In the genomic region with DNA sequence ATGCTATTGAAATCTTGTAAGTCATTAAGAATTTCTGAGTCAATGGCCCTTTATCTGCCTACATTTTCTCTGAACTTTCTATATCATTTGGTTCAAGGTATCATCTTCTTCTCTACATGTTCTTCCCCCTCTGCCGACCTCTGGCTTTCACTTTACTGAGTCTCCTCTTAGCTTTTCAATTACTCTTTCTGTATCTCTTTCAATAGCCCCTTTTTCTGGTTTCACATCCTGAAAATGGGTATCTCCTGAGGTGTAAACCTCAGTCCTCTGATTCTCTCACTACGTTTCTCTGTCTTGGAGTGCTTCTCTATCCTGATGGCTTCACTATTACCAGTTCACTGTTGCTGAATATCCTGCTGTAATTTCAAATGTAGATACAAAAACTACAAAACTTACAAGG, we compare ENCODE assay signal across 11 cellular contexts.
DNase-seq lines count a peak whose midpoint lies in the region; ATAC-seq and TF ChIP-seq lines count a peak whose summit lies in the region.
"Had no signal": no experiment of that assay in that cellular context is flagged by ENCODE, and none has a peak within 500 bp of the region (broad histone marks: within the 10 kb centered on the region; RNA-seq: fewer than 3 reads in every experiment).

No MANE protein-coding gene starts in this region.

- peak in 1 of 2 donors; percentile 61 for ATAC-seq in natural killer cell treated with Interleukin-12 subunit alpha and Interleukin-12 subunit beta and Interleukin-15 and Interleukin-18, amount 100 ng/mL, for 72 hours
- ATAC-seq in natural killer cell: no peak
- peak; percentile 95 for ATAC-seq in GM21786 (IDR thresholded peaks at IDR 0.05; ENCODE audit: unreplicated experiment)
- ATAC-seq in HG03354 (IDR thresholded peaks at IDR 0.05; ENCODE audit: poor library complexity, severe bottlenecking, unreplicated experiment): peak; percentile 95

- intact Hi-C loops in natural killer cell (cut with micrococcal nuclease): no loop called here

- no peaks in the 10 kb centered on the region for H3K27me3 Mint-ChIP-seq in natural killer cell treated with Interleukin-12 subunit alpha and Interleukin-12 subunit beta and Interleukin-15 and Interleukin-18, amount 100 ng/mL, for 72 hours
- H3K27me3 Mint-ChIP-seq in natural killer cell (ENCODE audit: low read depth in 2 of 2): no peaks in the 10 kb centered on the region
- H3K27me3 Mint-ChIP-seq: IgD-negative memory B cell had no signal

- TF ChIP-seq CTCF in natural killer cell (IDR thresholded peaks at IDR 0.05): no peak

- H3K9me3 Mint-ChIP-seq in natural killer cell treated with Interleukin-12 subunit alpha and Interleukin-12 subunit beta and Interleukin-15 and Interleukin-18, amount 100 ng/mL, for 72 hours: no peaks in the 10 kb centered on the region
- H3K9me3 Mint-ChIP-seq in natural killer cell: no peaks in the 10 kb centered on the region
- H3K9me3 Mint-ChIP-seq: IgD-negative memory B cell had no signal

- peak overlapping the region; percentile 5 to 16 for H3K27ac Mint-ChIP-seq in natural killer cell treated with Interleukin-12 subunit alpha and Interleukin-12 subunit beta and Interleukin-15 and Interleukin-18, amount 100 ng/mL, for 72 hours
- H3K27ac Mint-ChIP-seq in natural killer cell: peak overlapping the region in 1 of 2 donors; percentile 5

- peaks cover 7 to 14% of the 10 kb centered on the region in 2 donors for H3K4me1 Mint-ChIP-seq in natural killer cell treated with Interleukin-12 subunit alpha and Interleukin-12 subunit beta and Interleukin-15 and Interleukin-18, amount 100 ng/mL, for 72 hours (ENCODE audit: low read depth in 2 of 2)
- no peaks in the 10 kb centered on the region for H3K4me1 Mint-ChIP-seq in natural killer cell

- H3K4me3 Mint-ChIP-seq in natural killer cell treated with Interleukin-12 subunit alpha and Interleukin-12 subunit beta and Interleukin-15 and Interleukin-18, amount 100 ng/mL, for 72 hours: peak overlapping the region; percentile 32
- H3K4me3 Mint-ChIP-seq in natural killer cell: no peak overlapping the region
- H3K4me3 Mint-ChIP-seq: IgD-negative memory B cell had no signal

- H3K36me3 Mint-ChIP-seq in natural killer cell treated with Interleukin-12 subunit alpha and Interleukin-12 subunit beta and Interleukin-15 and Interleukin-18, amount 100 ng/mL, for 72 hours: peaks cover 16% of the 10 kb centered on the region
- H3K36me3 Mint-ChIP-seq in natural killer cell: no peaks in the 10 kb centered on the region

- DNase-seq in natural killer cell treated with Interleukin-12 subunit alpha and Interleukin-12 subunit beta and Interleukin-15 and Interleukin-18, amount 100 ng/mL, for 72 hours (ENCODE audit: low spot score): no peak
- DNase-seq in natural killer cell (no peak), Kasumi-1 (lab: John Stamatoyannopoulos, UW) (no peak), DMS53 (lab: John Stamatoyannopoulos, UW) (no peak), globus pallidus (ENCODE audit: low spot score) (no peak), H4 (ENCODE audit: low spot score) (no peak)
- DNase-seq: dermis blood vessel endothelial cell, T-helper 9 cell had no signal

Comparison
In these comparisons a context has a peak if more than half of its experiments do, and no peak if none do; other contexts are left out.
1. ATAC-seq: peak in GM21786 (single experiment) and HG03354 (single experiment); none in natural killer cell (0 of 3).